ENCODE assay signal across 8 cellular contexts in the genomic region with DNA sequence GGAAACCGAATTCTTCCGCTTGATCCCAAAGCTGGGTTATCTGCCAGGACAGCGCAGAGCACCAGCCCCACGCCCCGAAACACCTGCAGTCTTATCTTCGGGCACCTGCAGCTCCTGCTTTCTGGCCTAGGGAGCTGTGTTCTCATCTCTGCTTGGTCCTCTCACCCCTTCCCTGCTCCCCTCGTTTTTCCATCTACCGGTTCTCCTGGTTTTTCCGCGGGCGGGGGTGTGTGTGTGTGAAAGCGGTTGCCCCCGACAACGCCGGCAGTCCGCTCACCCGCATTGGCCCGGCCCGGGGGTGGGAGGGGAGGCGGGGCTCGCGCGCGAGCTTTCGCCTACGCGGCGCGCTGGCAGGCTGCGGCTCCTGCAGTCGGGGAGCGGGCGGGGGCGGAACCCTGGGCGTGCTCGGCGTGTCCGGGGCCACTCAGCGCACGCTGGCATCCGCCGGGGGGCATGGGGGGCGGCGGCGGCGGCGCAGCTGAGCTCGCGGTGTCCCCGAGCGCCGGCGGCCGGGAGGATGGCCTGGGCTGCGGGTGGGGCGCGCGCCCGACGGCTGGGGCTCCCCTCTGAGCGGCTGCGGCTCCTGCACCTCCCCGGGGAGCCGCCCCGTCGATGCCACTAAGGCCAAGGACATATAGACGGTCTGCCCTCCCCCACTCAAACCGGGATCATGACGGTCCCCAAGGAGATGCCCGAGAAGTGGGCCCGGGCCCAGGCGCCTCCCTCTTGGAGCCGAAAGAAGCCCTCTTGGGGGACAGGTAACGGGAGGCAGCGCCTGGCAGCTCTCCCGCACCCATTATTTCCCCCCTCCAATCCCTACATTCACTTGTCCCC. TPM values are rescaled to one million over a fixed set of nuclear protein-coding genes. Genes with fewer than 3 reads are reported as not detected.
DNase-seq lines count a peak whose midpoint lies in the region; ATAC-seq and TF ChIP-seq lines count a peak whose summit lies in the region.

No MANE protein-coding gene starts in this region.

- H3K36me3 ChIP-seq in thyroid gland, result peaks cover 6 to 19% of the 10 kb centered on the region in 2 donors

- H3K27me3 Mint-ChIP-seq in T-cell, result no peaks in the 10 kb centered on the region
- H3K27me3 Mint-ChIP-seq in activated naive CD8-positive, alpha-beta T cell treated with anti-CD3 and anti-CD28 coated beads, Interleukin-2, amount 50 U/mL, for 24 hours, result no peaks in the 10 kb centered on the region

- peaks cover 31 to 33% of the 10 kb centered on the region in 2 donors for H3K4me1 ChIP-seq in thyroid gland

- peak overlapping the region; percentile 78 to 94 (median 94) for H3K4me3 Mint-ChIP-seq in T-cell
- H3K4me3 Mint-ChIP-seq in activated naive CD8-positive, alpha-beta T cell treated with anti-CD3 and anti-CD28 coated beads, Interleukin-2, amount 50 U/mL, for 24 hours, result peak overlapping the region; percentile 76

- intact Hi-C loops in cardiac septum (cut with DNase I) (no loop called here), posterior cingulate gyrus (cut with DNase I) (loop anchor here (10.0 kb wide), 1 partner anchor 76 kb away; a partner anchor contains a TSS), thyroid gland (cut with DNase I) (no loop called here)

- POLR2A ChIA-PET in T-cell (lab: Charles Lee), result interaction anchor here (0.5 to 0.8 kb wide), 3 partner anchors 12 to 846 kb away, joined by 3 to 5 read pairs (median 5); no protein-coding TSS in a partner anchor

- ATAC-seq in T-cell (replicated peaks in 1 of 4), result peak; percentile 77 to 80 (median 78)
- peak; percentile 47 for ATAC-seq in activated naive CD8-positive, alpha-beta T cell treated with anti-CD3 and anti-CD28 coated beads, Interleukin-2, amount 50 U/mL, for 24 hours
- ATAC-seq in HG03139 (IDR thresholded peaks at IDR 0.05; ENCODE audit: unreplicated experiment), result no peak

- H3K36me3 Mint-ChIP-seq in T-cell, result peaks cover 27% of the 10 kb centered on the region
- peaks cover 19% of the 10 kb centered on the region for H3K36me3 Mint-ChIP-seq in activated naive CD8-positive, alpha-beta T cell treated with anti-CD3 and anti-CD28 coated beads, Interleukin-2, amount 50 U/mL, for 24 hours (ENCODE audit: low read depth)

- H3K27ac ChIP-seq in thyroid gland, result peak overlapping the region; percentile 63 to 83 (median 63)

- peak overlapping the region in 2 of 3 donors; percentile 18 to 33 for H3K4me3 ChIP-seq in thyroid gland (replicated peaks in 1 of 3)

- DNase-seq in ELR (ENCODE audit: low read depth) (peak; percentile 79), HUDEP-2 (lab: John Stamatoyannopoulos, UW; ENCODE audit: unreplicated experiment in 76 of 76) (peak in 68 of 76 experiments; percentile 4 to 86 (median 69)), T-cell (peak; percentile 75 to 92 (median 84)), cardiac septum (ENCODE audit: low spot score) (peak; percentile 92), posterior cingulate gyrus (peak; percentile 69 to 98 (median 90)), thyroid gland (peak; percentile 90 to 91)
- peak; percentile 89 for DNase-seq in activated naive CD8-positive, alpha-beta T cell treated with anti-CD3 and anti-CD28 coated beads, Interleukin-2, amount 50 U/mL, for 24 hours

- H3K9me3 Mint-ChIP-seq in T-cell, result no peaks in the 10 kb centered on the region
- H3K9me3 Mint-ChIP-seq in activated naive CD8-positive, alpha-beta T cell treated with anti-CD3 and anti-CD28 coated beads, Interleukin-2, amount 50 U/mL, for 24 hours, result no peaks in the 10 kb centered on the region

- H3K4me1 Mint-ChIP-seq in T-cell, result peaks cover 64 to 75% (median 71%) of the 10 kb centered on the region in 3 donors
- peaks cover 49% of the 10 kb centered on the region for H3K4me1 Mint-ChIP-seq in activated naive CD8-positive, alpha-beta T cell treated with anti-CD3 and anti-CD28 coated beads, Interleukin-2, amount 50 U/mL, for 24 hours

- TF ChIP-seq CTCF in thyroid gland (IDR thresholded peaks at IDR 0.05), result no peak

- H3K27ac Mint-ChIP-seq in T-cell, result peak overlapping the region; percentile 94 to 95
- peak overlapping the region; percentile 70 for H3K27ac Mint-ChIP-seq in activated naive CD8-positive, alpha-beta T cell treated with anti-CD3 and anti-CD28 coated beads, Interleukin-2, amount 50 U/mL, for 24 hours

- CTCF ChIA-PET in T-cell (lab: Charles Lee), result interaction anchor here (0.7 to 5.5 kb wide), 11 partner anchors 8 to 140 kb away, joined by 3 to 87 read pairs (median 3); no protein-coding TSS in a partner anchor

- no peaks in the 10 kb centered on the region for H3K27me3 ChIP-seq in thyroid gland

- 8 to 12% methylated on average over 13 to 22 of the region's 76 CpGs for WGBS in thyroid gland, 2 donors

- TF ChIP-seq POLR2A in thyroid gland (IDR thresholded peaks at IDR 0.05), result peak in 1 of 2 donors; percentile 60

- no peaks in the 10 kb centered on the region for H3K9me3 ChIP-seq in thyroid gland

RNA-seq across cellular contexts. Expression of a gene that starts 3.2 kb away (rescaled TPM):
- total RNA-seq in T-cell (100 to 1,000 TPM; 142 to 172 (median 149) TPM), cardiac septum (22.5 TPM), thyroid gland (100 to 1,000 TPM in 1 of 4 donors, 10 to 100 TPM in 3; 61.6 to 106 (median 76.4) TPM)

RNA-seq across cellular contexts. Expression of a gene that starts 7.6 kb away (rescaled TPM):
- total RNA-seq in T-cell (not detected), cardiac septum (0.70 TPM), thyroid gland (not detected)

RNA-seq across cellular contexts. Expression of a gene that starts 56.1 kb away (rescaled TPM):
- total RNA-seq in T-cell (10 to 100 TPM; 69.4 to 97.7 (median 92.5) TPM), cardiac septum (132 TPM), thyroid gland (100 to 1,000 TPM in 2 of 4 donors, 10 to 100 TPM in 2; 52.0 to 104 (median 94.5) TPM)
